ENCODE assay signal across 21 cellular contexts in genomic region chr3:49630784-49631183, GRCh38.
"Had no signal": no experiment of that assay in that cellular context is flagged by ENCODE, and none has a peak within 500 bp of the region (broad histone marks: within the 10 kb centered on the region; RNA-seq: fewer than 3 reads in every experiment).

No MANE protein-coding gene starts in this region.

- H3K27ac ChIP-seq: foreskin keratinocyte, ovary, stomach, thoracic aorta, transverse colon had no signal

- H3K4me3 Mint-ChIP-seq: dendritic cell treated with granulocyte-macrophage colony-stimulating factor and Interleukin-4, amounts not matched to agents 40 ng/mL and 50 ng/mL, for 4 days; nephron had no signal

- DNase-seq: erythroblast; foreskin keratinocyte; kidney; left colon; left ventricle myocardium superior; mesenchymal stem cell; midbrain; naive B cell; ovary; right cardiac atrium; small intestine; stimulated activated CD4-positive, alpha-beta T cell treated with anti-CD3 and anti-CD28 coated beads, Interleukin-12 subunit alpha, Interleukin-12 subunit beta, amount 100 ng/mL, for 4 hours; stimulated activated naive CD4-positive, alpha-beta T cell; stomach; substantia nigra; transverse colon had no signal

- ATAC-seq: foreskin keratinocyte, left colon, left ventricle myocardium superior had no signal

- H3K36me3 ChIP-seq: ovary, stomach, thoracic aorta, transverse colon had no signal

- H3K27ac Mint-ChIP-seq: dendritic cell treated with granulocyte-macrophage colony-stimulating factor and Interleukin-4, amounts not matched to agents 40 ng/mL and 50 ng/mL, for 4 days; nephron; progenitor cell of endocrine pancreas had no signal

- H3K4me1 Mint-ChIP-seq: nephron had no signal

- H3K27me3 ChIP-seq: ovary, stomach had no signal

- H3K27me3 Mint-ChIP-seq: progenitor cell of endocrine pancreas had no signal

- H3K4me3 ChIP-seq: lung, ovary, stomach, thoracic aorta, transverse colon had no signal

- H3K9me3 ChIP-seq: ovary, stomach, thoracic aorta, transverse colon had no signal
